Comparison of ENCODE assay signal across 1 cellular context in genomic region chr18:9614401-9615279, GRCh38.
A peak's percentile ranks its signal among the peaks of the same experiment; 100 is the strongest.
TF ChIP-seq lines count a peak whose summit lies in the region.

TSS of gene PPP4R1 (minus strand) at chr18:9614559. CDS start at chr18:9614484, 75 bp downstream.

TF ChIP-seq in HepG2, 621 proteins besides CTCF, POLR2A, EP300 and RAD21 (continued from another document and continues in another):
- TF ChIP-seq ZNF280B (CRISPR knock-in tag; IDR thresholded peaks at IDR 0.05; ENCODE audit: borderline replicate concordance) (no peak), GTF3A (CRISPR knock-in tag; conservative IDR thresholded peaks at IDR 0.05) (no peak), TBL1XR1 (IDR thresholded peaks at IDR 0.05; ENCODE audit: borderline replicate concordance, low read length, partially characterized antibody) (no peak), ZFP36L1 (CRISPR knock-in tag; IDR thresholded peaks at IDR 0.05) (no peak), FOXK2 (IDR thresholded peaks at IDR 0.05) (no peak), ZNF773 (CRISPR knock-in tag; IDR thresholded peaks at IDR 0.05; ENCODE audit: borderline replicate concordance) (no peak), ATM (IDR thresholded peaks at IDR 0.05; ENCODE audit: borderline replicate concordance) (no peak), NFKB2 (CRISPR knock-in tag; IDR thresholded peaks at IDR 0.05; ENCODE audit: borderline replicate concordance) (peak; percentile 51; the same call in 1 of the 2 replicates), MTA1 (CRISPR knock-in tag; IDR thresholded peaks at IDR 0.05; ENCODE audit: borderline replicate concordance) (no peak), ZNF282 (IDR thresholded peaks at IDR 0.05; ENCODE audit: partially characterized antibody) (no peak), AHDC1 (CRISPR knock-in tag; IDR thresholded peaks at IDR 0.05; ENCODE audit: borderline replicate concordance) (no peak), JDP2 (CRISPR knock-in tag; IDR thresholded peaks at IDR 0.05; ENCODE audit: borderline replicate concordance) (no peak), DPF2 (CRISPR knock-in tag; IDR thresholded peaks at IDR 0.05; ENCODE audit: borderline replicate concordance, low read depth) (no peak), KAT7 (CRISPR knock-in tag; IDR thresholded peaks at IDR 0.05; ENCODE audit: borderline replicate concordance) (0 out of 2 replicates have a peak, but pooled peaks have one; percentile 65), ZNF549 (CRISPR knock-in tag; IDR thresholded peaks at IDR 0.05) (no peak), TOE1 (CRISPR knock-in tag; IDR thresholded peaks at IDR 0.05) (no peak), FOXP4 (CRISPR knock-in tag; IDR thresholded peaks at IDR 0.05) (no peak), PAXIP1 (CRISPR knock-in tag; conservative IDR thresholded peaks at IDR 0.05) (no peak), ZNF557 (CRISPR knock-in tag; IDR thresholded peaks at IDR 0.05) (no peak), NR3C1 (CRISPR knock-in tag; IDR thresholded peaks at IDR 0.05) (no peak), SRSF9 (IDR thresholded peaks at IDR 0.05; ENCODE audit: borderline replicate concordance, insufficient read depth, low read depth, low read length, poor library complexity, severe bottlenecking) (no peak), DNMT3B (CRISPR knock-in tag; conservative IDR thresholded peaks at IDR 0.05) (no peak), ZMYM4 (CRISPR knock-in tag; IDR thresholded peaks at IDR 0.05) (0 out of 2 replicates have a peak, but pooled peaks have one; percentile 6), ZNF546 (CRISPR knock-in tag; conservative IDR thresholded peaks at IDR 0.05) (no peak), ZSCAN12 (CRISPR knock-in tag; IDR thresholded peaks at IDR 0.05) (no peak), ZNF678 (CRISPR knock-in tag; IDR thresholded peaks at IDR 0.05) (no peak), HDAC1 (CRISPR knock-in tag; IDR thresholded peaks at IDR 0.05) (peak; percentile 26; the same call in 1 of the 2 replicates), ZNF720 (CRISPR knock-in tag; IDR thresholded peaks at IDR 0.05) (no peak)
- TF ChIP-seq, protein P1, sequence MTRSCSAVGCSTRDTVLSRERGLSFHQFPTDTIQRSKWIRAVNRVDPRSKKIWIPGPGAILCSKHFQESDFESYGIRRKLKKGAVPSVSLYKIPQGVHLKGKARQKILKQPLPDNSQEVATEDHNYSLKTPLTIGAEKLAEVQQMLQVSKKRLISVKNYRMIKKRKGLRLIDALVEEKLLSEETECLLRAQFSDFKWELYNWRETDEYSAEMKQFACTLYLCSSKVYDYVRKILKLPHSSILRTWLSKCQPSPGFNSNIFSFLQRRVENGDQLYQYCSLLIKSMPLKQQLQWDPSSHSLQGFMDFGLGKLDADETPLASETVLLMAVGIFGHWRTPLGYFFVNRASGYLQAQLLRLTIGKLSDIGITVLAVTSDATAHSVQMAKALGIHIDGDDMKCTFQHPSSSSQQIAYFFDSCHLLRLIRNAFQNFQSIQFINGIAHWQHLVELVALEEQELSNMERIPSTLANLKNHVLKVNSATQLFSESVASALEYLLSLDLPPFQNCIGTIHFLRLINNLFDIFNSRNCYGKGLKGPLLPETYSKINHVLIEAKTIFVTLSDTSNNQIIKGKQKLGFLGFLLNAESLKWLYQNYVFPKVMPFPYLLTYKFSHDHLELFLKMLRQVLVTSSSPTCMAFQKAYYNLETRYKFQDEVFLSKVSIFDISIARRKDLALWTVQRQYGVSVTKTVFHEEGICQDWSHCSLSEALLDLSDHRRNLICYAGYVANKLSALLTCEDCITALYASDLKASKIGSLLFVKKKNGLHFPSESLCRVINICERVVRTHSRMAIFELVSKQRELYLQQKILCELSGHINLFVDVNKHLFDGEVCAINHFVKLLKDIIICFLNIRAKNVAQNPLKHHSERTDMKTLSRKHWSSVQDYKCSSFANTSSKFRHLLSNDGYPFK (CRISPR knock-in tag; IDR thresholded peaks at IDR 0.05; ENCODE audit: borderline replicate concordance), result no peak; the same call in 1 of the 2 replicates
- TF ChIP-seq, protein P2, sequence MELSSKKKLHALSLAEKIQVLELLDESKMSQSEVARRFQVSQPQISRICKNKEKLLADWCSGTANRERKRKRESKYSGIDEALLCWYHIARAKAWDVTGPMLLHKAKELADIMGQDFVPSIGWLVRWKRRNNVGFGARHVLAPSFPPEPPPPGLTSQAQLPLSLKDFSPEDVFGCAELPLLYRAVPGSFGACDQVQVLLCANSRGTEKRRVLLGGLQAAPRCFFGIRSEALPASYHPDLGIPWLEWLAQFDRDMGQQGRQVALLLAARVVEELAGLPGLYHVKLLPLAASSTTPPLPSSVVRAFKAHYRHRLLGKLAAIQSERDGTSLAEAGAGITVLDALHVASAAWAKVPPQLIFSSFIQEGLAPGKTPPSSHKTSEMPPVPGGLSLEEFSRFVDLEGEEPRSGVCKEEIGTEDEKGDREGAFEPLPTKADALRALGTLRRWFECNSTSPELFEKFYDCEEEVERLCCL (CRISPR knock-in tag; IDR thresholded peaks at IDR 0.05; ENCODE audit: borderline replicate concordance), result no peak
- TF ChIP-seq, protein P3, sequence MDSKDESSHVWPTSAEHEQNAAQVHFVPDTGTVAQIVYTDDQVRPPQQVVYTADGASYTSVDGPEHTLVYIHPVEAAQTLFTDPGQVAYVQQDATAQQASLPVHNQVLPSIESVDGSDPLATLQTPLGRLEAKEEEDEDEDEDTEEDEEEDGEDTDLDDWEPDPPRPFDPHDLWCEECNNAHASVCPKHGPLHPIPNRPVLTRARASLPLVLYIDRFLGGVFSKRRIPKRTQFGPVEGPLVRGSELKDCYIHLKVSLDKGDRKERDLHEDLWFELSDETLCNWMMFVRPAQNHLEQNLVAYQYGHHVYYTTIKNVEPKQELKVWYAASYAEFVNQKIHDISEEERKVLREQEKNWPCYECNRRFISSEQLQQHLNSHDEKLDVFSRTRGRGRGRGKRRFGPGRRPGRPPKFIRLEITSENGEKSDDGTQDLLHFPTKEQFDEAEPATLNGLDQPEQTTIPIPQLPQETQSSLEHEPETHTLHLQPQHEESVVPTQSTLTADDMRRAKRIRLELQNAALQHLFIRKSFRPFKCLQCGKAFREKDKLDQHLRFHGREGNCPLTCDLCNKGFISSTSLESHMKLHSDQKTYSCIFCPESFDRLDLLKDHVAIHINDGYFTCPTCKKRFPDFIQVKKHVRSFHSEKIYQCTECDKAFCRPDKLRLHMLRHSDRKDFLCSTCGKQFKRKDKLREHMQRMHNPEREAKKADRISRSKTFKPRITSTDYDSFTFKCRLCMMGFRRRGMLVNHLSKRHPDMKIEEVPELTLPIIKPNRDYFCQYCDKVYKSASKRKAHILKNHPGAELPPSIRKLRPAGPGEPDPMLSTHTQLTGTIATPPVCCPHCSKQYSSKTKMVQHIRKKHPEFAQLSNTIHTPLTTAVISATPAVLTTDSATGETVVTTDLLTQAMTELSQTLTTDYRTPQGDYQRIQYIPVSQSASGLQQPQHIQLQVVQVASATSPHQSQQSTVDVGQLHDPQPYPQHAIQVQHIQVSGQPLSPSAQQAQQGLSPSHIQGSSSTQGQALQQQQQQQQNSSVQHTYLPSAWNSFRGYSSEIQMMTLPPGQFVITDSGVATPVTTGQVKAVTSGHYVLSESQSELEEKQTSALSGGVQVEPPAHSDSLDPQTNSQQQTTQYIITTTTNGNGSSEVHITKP (CRISPR knock-in tag; IDR thresholded peaks at IDR 0.05; ENCODE audit: low read depth), result no peak
- TF ChIP-seq, protein P4, sequence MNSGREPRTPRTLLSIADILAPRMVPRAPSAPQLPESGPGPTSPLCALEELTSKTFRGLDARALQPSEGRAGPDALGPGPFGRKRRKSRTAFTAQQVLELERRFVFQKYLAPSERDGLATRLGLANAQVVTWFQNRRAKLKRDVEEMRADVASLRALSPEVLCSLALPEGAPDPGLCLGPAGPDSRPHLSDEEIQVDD (CRISPR knock-in tag; IDR thresholded peaks at IDR 0.05; ENCODE audit: borderline replicate concordance), result no peak
